Comparison of ENCODE assay signal across 8 cellular contexts in the genomic region with DNA sequence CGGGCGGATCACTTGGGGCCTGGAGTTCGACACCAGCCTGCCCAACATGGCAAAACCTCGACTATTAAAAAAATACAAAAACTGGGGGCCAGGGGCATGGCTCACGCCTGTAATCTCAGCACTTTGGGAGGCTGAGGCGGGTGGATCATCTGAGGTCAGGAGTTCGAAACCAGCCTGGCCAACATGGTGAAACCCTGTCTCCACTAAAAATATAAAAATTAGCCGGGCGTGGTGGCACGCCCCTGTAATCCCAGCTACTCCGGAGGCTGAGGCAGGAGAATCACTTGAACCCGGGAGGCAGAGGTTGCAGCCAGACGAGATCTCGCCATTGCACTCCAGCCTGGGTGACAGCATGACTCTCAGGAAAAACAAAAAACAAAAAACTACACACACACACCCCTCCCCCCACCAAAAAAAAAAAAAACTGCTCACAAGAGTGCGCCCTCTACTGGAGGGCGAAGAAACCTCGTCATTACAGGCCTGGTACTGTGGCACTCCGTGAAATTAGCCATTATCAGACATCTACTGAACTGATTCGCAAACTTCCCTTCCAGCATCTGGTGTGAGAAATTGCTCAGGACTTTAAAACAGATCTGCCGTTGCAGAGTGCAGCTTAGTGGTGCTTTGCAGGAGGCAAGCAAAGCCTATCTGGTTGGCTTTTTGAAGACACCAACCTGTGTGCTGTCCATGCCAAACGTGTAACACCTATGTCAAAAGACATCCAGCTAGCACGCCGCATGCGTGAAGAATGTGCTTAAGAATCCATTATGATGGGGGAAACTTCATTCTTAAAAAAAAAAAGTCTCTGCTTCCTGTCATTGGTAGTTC. TPM values are rescaled to one million over a fixed set of nuclear protein-coding genes. Genes with fewer than 3 reads are reported as not detected.
DNase-seq lines count a peak whose midpoint lies in the region; FAIRE-seq and TF ChIP-seq lines count a peak whose summit lies in the region.

No MANE protein-coding gene starts in this region.

- peak overlapping the region; percentile 35 for H2AFZ ChIP-seq in mammary epithelial cell (ENCODE audit: low read depth, low read length)

- H3K4me2 ChIP-seq in mammary epithelial cell (ENCODE audit: insufficient read depth, low read depth, low read length): no peak overlapping the region

- H3K79me2 ChIP-seq in mammary epithelial cell (ENCODE audit: insufficient read depth, low read length): no peaks in the 10 kb centered on the region

- no TSS peak for BruUV-seq in mammary epithelial cell (replicated peaks; lab: Mats Ljungman, UMichigan)

- peaks cover 20% of the 10 kb centered on the region for H3K36me3 ChIP-seq in WERI-Rb-1
- no peaks in the 10 kb centered on the region for H3K36me3 ChIP-seq in mammary epithelial cell (ENCODE audit: insufficient read depth, low read length)

- FAIRE-seq in GM18507 (lab: Jason Lieb, UNC): peak; percentile 81

- peak; percentile 61 for TF ChIP-seq CTCF in AG04449 (IDR thresholded peaks at IDR 0.05; ENCODE audit: insufficient read depth, low read length, missing control alignments)
- peak; percentile 78 for TF ChIP-seq CTCF in WERI-Rb-1 (IDR thresholded peaks at IDR 0.05; ENCODE audit: low read depth, low read length)
- peak; percentile 75 to 94 for TF ChIP-seq CTCF in mammary epithelial cell (conservative IDR thresholded peaks at IDR 0.05 in 1 of 2, IDR thresholded peaks at IDR 0.05 in 1 of 2; ENCODE audit: extremely low read depth in 1 of 2, insufficient read depth in 1 of 2, low read depth in 1 of 2, low read length in 2 of 2)

- dilution Hi-C loops in mammary epithelial cell (cut with HindIII; ENCODE audit: low sequenced_read_pairs): no loop called here

- peaks cover 18% of the 10 kb centered on the region for H3K4me1 ChIP-seq in mammary epithelial cell (ENCODE audit: insufficient read depth, low read length)

- H3K27me3 ChIP-seq in WERI-Rb-1 (ENCODE audit: insufficient read depth, low read depth, severe bottlenecking) (no peaks in the 10 kb centered on the region), mammary epithelial cell (ENCODE audit: insufficient read depth, low read length) (no peaks in the 10 kb centered on the region)

- no peak overlapping the region for H3K4me3 ChIP-seq in AG04449 (ENCODE audit: low read depth, low read length)
- H3K4me3 ChIP-seq in WERI-Rb-1 (ENCODE audit: low read depth, low read length): no peak overlapping the region
- no peak overlapping the region for H3K4me3 ChIP-seq in mammary epithelial cell (replicated peaks in 1 of 3; ENCODE audit: insufficient read depth in 1 of 3, low read depth in 2 of 3, low read length in 3 of 3)

- intact Hi-C loops in mammary epithelial cell (cut with micrococcal nuclease): loop anchor here (1.0 kb wide), 1 partner anchor 30 kb away; no protein-coding TSS in a partner anchor

- H4K20me1 ChIP-seq in mammary epithelial cell (ENCODE audit: insufficient read depth, low read length): no peaks in the 10 kb centered on the region

- H3K27ac ChIP-seq in WERI-Rb-1: no peak overlapping the region
- H3K27ac ChIP-seq in mammary epithelial cell (ENCODE audit: insufficient read depth, low read depth, low read length): no peak overlapping the region

- WGBS in mammary epithelial cell (ENCODE audit: low coverage, missing lambda C conversion rate): 34% methylated on average over 16 of the region's 24 CpGs

- H3K9me3 ChIP-seq in WERI-Rb-1 (ENCODE audit: severe bottlenecking) (no peaks in the 10 kb centered on the region), mammary epithelial cell (replicated peaks; ENCODE audit: insufficient read depth, low read length) (no peaks in the 10 kb centered on the region)

- in situ Hi-C loops in mammary epithelial cell (cut with MboI; ENCODE audit: low sequenced_read_pairs in 2 of 2): no loop called here

- CTCF ChIA-PET in AG04449 (lab: Yijun Ruan, JAX) (interaction anchor here (0.9 to 20.5 kb wide), 15 partner anchors 6 to 176 kb away, joined by 3 to 300 read pairs (median 4); partner anchors contain the start of genes BCL2L2, CEBPE, HOMEZ and PPP1R3E), mammary epithelial cell (lab: Charles Lee; ENCODE audit: low non-redundant PET) (no interaction called here)

- H3K9ac ChIP-seq in mammary epithelial cell (ENCODE audit: insufficient read depth, low read length): no peak overlapping the region

- no peak for DNase-seq in AG04449 (ENCODE audit: low read depth, low spot score)
- no peak for DNase-seq in GM18507 (ENCODE audit: extremely low spot score, insufficient read length, low read depth)
- peak; percentile 97 for DNase-seq in NCI-H2029 treated with DMSO at 0.1 percent for 48 hours (lab: John Stamatoyannopoulos, UW)
- peak; percentile 40 for DNase-seq in WERI-Rb-1
- DNase-seq in mammary epithelial cell: no peak
- DNase-seq in kidney tubule cell (ENCODE audit: low spot score): peak; percentile 57
- peak; percentile 7 to 40 (median 39) for DNase-seq in stimulated activated CD4-positive, alpha-beta T cell treated with anti-CD3 and anti-CD28 coated beads, TNF-alpha, amount 100 ng/mL, for 24 hours (ENCODE audit: low read depth in 3 of 3)
- no peak for DNase-seq in T1000 (lab: John Stamatoyannopoulos, UW)

- POLR2A ChIA-PET in AG04449 (lab: Yijun Ruan, JAX): no interaction called here

RNA-seq across cellular contexts. Expression of gene PPP1R3E, which starts 7.7 kb away (rescaled TPM):
- total RNA-seq in mammary epithelial cell: 1 to 10 TPM; 3.7 to 5.3 TPM
- 2.9 TPM for polyA plus RNA-seq in mammary epithelial cell
- polyA minus RNA-seq in mammary epithelial cell: not detected

RNA-seq across cellular contexts. Expression of gene HOMEZ, which starts 9.0 kb away (rescaled TPM):
- 10 to 100 TPM; 13.0 to 19.9 TPM for total RNA-seq in mammary epithelial cell
- polyA plus RNA-seq in mammary epithelial cell: 27.4 TPM
- polyA minus RNA-seq in mammary epithelial cell: 29.3 TPM

RNA-seq across cellular contexts. Expression of gene BCL2L2, which starts 11.7 kb away (rescaled TPM):
- 10 to 100 TPM; 22.0 to 63.9 TPM for total RNA-seq in mammary epithelial cell
- 24.6 TPM for polyA plus RNA-seq in mammary epithelial cell
- polyA minus RNA-seq in mammary epithelial cell: 28.2 TPM

RNA-seq across cellular contexts. Expression of gene PABPN1, which starts 26.3 kb away (rescaled TPM):
- total RNA-seq in mammary epithelial cell: 100 to 1,000 TPM in 1 of 2 donors, 10 to 100 TPM in 1; 43.0 to 148 TPM
- polyA plus RNA-seq in mammary epithelial cell: 154 TPM
- 91.6 TPM for polyA minus RNA-seq in mammary epithelial cell

RNA-seq across cellular contexts. Expression of gene RNF212B, which starts 57.2 kb away (rescaled TPM):
- total RNA-seq in mammary epithelial cell: not detected
- polyA plus RNA-seq in mammary epithelial cell: 0.05 TPM
- polyA minus RNA-seq in mammary epithelial cell: not detected

Comparison
In these comparisons a context has a peak if more than half of its experiments do, and no peak if none do; other contexts are left out.
1. DNase-seq: peak in NCI-H2029 treated with DMSO at 0.1 percent for 48 hours (single experiment), WERI-Rb-1 (single experiment), kidney tubule cell (single experiment) and stimulated activated CD4-positive, alpha-beta T cell treated with anti-CD3 and anti-CD28 coated beads, TNF-alpha, amount 100 ng/mL, for 24 hours (3 of 3); none in AG04449 (single experiment), GM18507 (single experiment), mammary epithelial cell (single experiment) and T1000 (single experiment).
2. Peak in every context shown above with its lines, with median percentiles within 50 percentile points of each other: CTCF ChIP-seq.